Comparison of ENCODE assay signal across 32 cellular contexts in genomic region chr1:30920827-30921226, GRCh38. TPM values are rescaled to one million over a fixed set of nuclear protein-coding genes. Genes with fewer than 3 reads are reported as not detected.
DNase-seq lines count a peak whose midpoint lies in the region; ATAC-seq, FAIRE-seq and TF ChIP-seq lines count a peak whose summit lies in the region.
"Had no signal": no experiment of that assay in that cellular context is flagged by ENCODE, and none has a peak within 500 bp of the region (broad histone marks: within the 10 kb centered on the region; RNA-seq: fewer than 3 reads in every experiment).

No MANE protein-coding gene starts in this region.

- H3K27me3 Mint-ChIP-seq in MCF 10A (ENCODE audit: insufficient read depth, unreplicated experiment): no peaks in the 10 kb centered on the region
- H3K27me3 Mint-ChIP-seq: brain; stimulated activated memory B cell treated with anti-CD40 and anti-IgM and Interleukin-4, amounts not matched to agents 10 μg/mL and 1 μg/mL and 100 μg/mL, for 72 hours had no signal

- WGBS in mammary epithelial cell (ENCODE audit: low coverage, missing lambda C conversion rate): 89% methylated on average over 7 of the region's 7 CpGs

- no peaks in the 10 kb centered on the region for H3K9me3 ChIP-seq in mammary epithelial cell (replicated peaks; ENCODE audit: insufficient read depth, low read length)
- H3K9me3 ChIP-seq: A549, BLaER1, left lung had no signal

- H2AFZ ChIP-seq in mammary epithelial cell (ENCODE audit: low read depth, low read length): no peak overlapping the region

- intact Hi-C loops in mammary epithelial cell (cut with micrococcal nuclease) (no loop called here), MCF 10A (cut with micrococcal nuclease) (no loop called here)

- dilution Hi-C loops in mammary epithelial cell (cut with HindIII; ENCODE audit: low sequenced_read_pairs): no loop called here

- no peak overlapping the region for H3K27ac Mint-ChIP-seq in MCF 10A (ENCODE audit: low read depth, unreplicated experiment)
- H3K27ac Mint-ChIP-seq: activated naive CD8-positive, alpha-beta T cell treated with anti-CD3 and anti-CD28 coated beads, Interleukin-2, amount 10 ng/mL, durations not matched to agents 7 days and 5 days; brain; endodermal cell; H9; naive B cell; stimulated activated memory B cell treated with anti-CD40 and anti-IgM and Interleukin-4, amounts not matched to agents 10 μg/mL and 1 μg/mL and 100 μg/mL, for 72 hours had no signal

- no peaks in the 10 kb centered on the region for H3K36me3 ChIP-seq in mammary epithelial cell (ENCODE audit: insufficient read depth, low read length)
- H3K36me3 ChIP-seq in bronchial epithelial cell (ENCODE audit: control insufficient read depth, insufficient read depth, low read length): no peaks in the 10 kb centered on the region
- H3K36me3 ChIP-seq: BLaER1, left lung had no signal

- no peaks in the 10 kb centered on the region for H3K36me3 Mint-ChIP-seq in MCF 10A (ENCODE audit: insufficient read depth, unreplicated experiment)
- H3K36me3 Mint-ChIP-seq: activated naive CD8-positive, alpha-beta T cell treated with anti-CD3 and anti-CD28 coated beads, Interleukin-2, amount 10 ng/mL, durations not matched to agents 7 days and 5 days; brain; naive B cell; stimulated activated memory B cell treated with anti-CD40 and anti-IgM and Interleukin-4, amounts not matched to agents 10 μg/mL and 1 μg/mL and 100 μg/mL, for 72 hours had no signal

- ATAC-seq in HG03159 (IDR thresholded peaks at IDR 0.05; ENCODE audit: unreplicated experiment): no peak
- ATAC-seq in HG03378 (IDR thresholded peaks at IDR 0.05; ENCODE audit: unreplicated experiment): no peak
- ATAC-seq: A549; left lung; Right ventricle myocardium inferior; stimulated activated memory B cell treated with anti-CD40 and anti-IgM and Interleukin-4, amounts not matched to agents 10 μg/mL and 1 μg/mL and 100 μg/mL, for 72 hours had no signal

- H3K4me1 Mint-ChIP-seq in MCF 10A (ENCODE audit: insufficient read depth, unreplicated experiment): no peaks in the 10 kb centered on the region
- H3K4me1 Mint-ChIP-seq: activated naive CD8-positive, alpha-beta T cell treated with anti-CD3 and anti-CD28 coated beads, Interleukin-2, amount 10 ng/mL, durations not matched to agents 7 days and 5 days; stimulated activated memory B cell treated with anti-CD40 and anti-IgM and Interleukin-4, amounts not matched to agents 10 μg/mL and 1 μg/mL and 100 μg/mL, for 72 hours had no signal

- BruUV-seq in mammary epithelial cell (replicated peaks; lab: Mats Ljungman, UMichigan): no TSS peak
- BruUV-seq in MCF 10A (replicated peaks; lab: Mats Ljungman, UMichigan): no TSS peak

- no peaks in the 10 kb centered on the region for H4K20me1 ChIP-seq in mammary epithelial cell (ENCODE audit: insufficient read depth, low read length)
- H4K20me1 ChIP-seq: BLaER1 had no signal

- in situ Hi-C loops in mammary epithelial cell (cut with MboI; ENCODE audit: low sequenced_read_pairs in 2 of 2): no loop called here

- TF ChIP-seq CTCF in mammary epithelial cell (conservative IDR thresholded peaks at IDR 0.05 in 1 of 2, IDR thresholded peaks at IDR 0.05 in 1 of 2; ENCODE audit: extremely low read depth in 1 of 2, insufficient read depth in 1 of 2, low read depth in 1 of 2, low read length in 2 of 2) (no peak), MCF 10A (IDR thresholded peaks at IDR 0.05; ENCODE audit: unreplicated experiment) (no peak), bronchial epithelial cell (IDR thresholded peaks at IDR 0.05; ENCODE audit: insufficient read depth, low read length, severe bottlenecking) (no peak), foreskin fibroblast (IDR thresholded peaks at IDR 0.05; ENCODE audit: low read depth, low read length) (no peak)

- H3K4me3 ChIP-seq in mammary epithelial cell (replicated peaks in 1 of 3; ENCODE audit: insufficient read depth in 1 of 3, low read depth in 2 of 3, low read length in 3 of 3): no peak overlapping the region
- no peak overlapping the region for H3K4me3 ChIP-seq in bronchial epithelial cell (ENCODE audit: low read depth, low read length)
- no peak overlapping the region for H3K4me3 ChIP-seq in foreskin fibroblast (ENCODE audit: low read depth in 1 of 2, low read length in 2 of 2)
- H3K4me3 ChIP-seq: A549, BLaER1, left lung had no signal

- H3K4me2 ChIP-seq in mammary epithelial cell (ENCODE audit: insufficient read depth, low read depth, low read length): no peak overlapping the region
- H3K4me2 ChIP-seq: A549, BLaER1 had no signal

- peaks cover 3% of the 10 kb centered on the region for H3K4me1 ChIP-seq in mammary epithelial cell (ENCODE audit: insufficient read depth, low read length)
- H3K4me1 ChIP-seq: A549 had no signal

- peak; percentile 68 for DNase-seq in mammary epithelial cell
- DNase-seq in MCF 10A (ENCODE audit: unreplicated experiment): no peak
- DNase-seq in bronchial epithelial cell (ENCODE audit: low read depth): peak; percentile 71
- peak; percentile 52 to 77 for DNase-seq in foreskin fibroblast
- no peak for DNase-seq in stimulated activated CD4-positive, alpha-beta T cell treated with anti-CD3 and anti-CD28 coated beads, Interleukin-12 subunit alpha, Interleukin-12 subunit beta, amount 100 ng/mL, for 4 hours
- DNase-seq in stimulated activated CD4-positive, alpha-beta T cell treated with anti-CD3 and anti-CD28 coated beads, Interleukin-1b, Interleukin-23, amount 100 ng/mL, for 48 hours: no peak
- DNase-seq: activated CD4-positive, alpha-beta T cell treated with anti-CD3 and anti-CD28 coated beads, Interleukin-2, amount 50 U/mL, for 48 hours; activated effector memory CD4-positive, alpha-beta T cell treated with anti-CD3 and anti-CD28 coated beads, Interleukin-2, amount 50 U/mL, for 16 hours; activated naive CD8-positive, alpha-beta T cell treated with anti-CD3 and anti-CD28 coated beads, Interleukin-2, amount 10 ng/mL, durations not matched to agents 7 days and 5 days; COR-L47; cortex of kidney; DMS79; endodermal cell; H9; Kasumi-1; naive B cell; NCI-H1694 treated with DMSO at 0.1 percent for 48 hours; NCI-H2227 treated with DMSO at 0.1 percent for 48 hours; NCI-H748 treated with DMSO at 0.1 percent for 48 hours; nucleus accumbens; small intestine; stimulated activated CD4-positive, alpha-beta T cell treated with anti-CD3 and anti-CD28 coated beads, Interleukin-2, amount 100 ng/mL, for 48 hours had no signal

- H3K27ac ChIP-seq in mammary epithelial cell (ENCODE audit: insufficient read depth, low read depth, low read length): no peak overlapping the region
- H3K27ac ChIP-seq: A549, BLaER1, HL-60, left lung had no signal

- no peak overlapping the region for H3K9ac ChIP-seq in mammary epithelial cell (ENCODE audit: insufficient read depth, low read length)
- H3K9ac ChIP-seq: BLaER1 had no signal

- CTCF ChIA-PET in mammary epithelial cell (lab: Charles Lee; ENCODE audit: low non-redundant PET): interaction anchor here (0.6 kb wide), 1 partner anchor 97 kb away, joined by 3 read pairs; no protein-coding TSS in a partner anchor
- CTCF ChIA-PET in MCF 10A (lab: Yijun Ruan, JAX): interaction anchor here (0.6 to 5.1 kb wide), 6 partner anchors 8 to 202 kb away, joined by 3 to 44 read pairs (median 13); no protein-coding TSS in a partner anchor

- no peak for FAIRE-seq in bronchial epithelial cell (lab: Jason Lieb, UNC)
- FAIRE-seq: A549, small intestine, urothelium cell line had no signal

- no peaks in the 10 kb centered on the region for H3K9me3 Mint-ChIP-seq in MCF 10A (ENCODE audit: unreplicated experiment)
- H3K9me3 Mint-ChIP-seq: activated naive CD8-positive, alpha-beta T cell treated with anti-CD3 and anti-CD28 coated beads, Interleukin-2, amount 10 ng/mL, durations not matched to agents 7 days and 5 days; brain; endodermal cell; H9; naive B cell; stimulated activated memory B cell treated with anti-CD40 and anti-IgM and Interleukin-4, amounts not matched to agents 10 μg/mL and 1 μg/mL and 100 μg/mL, for 72 hours had no signal

- POLR2A ChIA-PET in MCF 10A (lab: Yijun Ruan, JAX): interaction anchor here (0.8 to 3.6 kb wide), 8 partner anchors 8 to 144 kb away, joined by 3 to 34 read pairs (median 5); no protein-coding TSS in a partner anchor

- H3K27me3 ChIP-seq in mammary epithelial cell (ENCODE audit: insufficient read depth, low read length) (no peaks in the 10 kb centered on the region), bronchial epithelial cell (ENCODE audit: control insufficient read depth, insufficient read depth, low read length) (no peaks in the 10 kb centered on the region)
- H3K27me3 ChIP-seq: BLaER1, left lung had no signal

- no peaks in the 10 kb centered on the region for H3K79me2 ChIP-seq in mammary epithelial cell (ENCODE audit: insufficient read depth, low read length)

- H3K4me3 Mint-ChIP-seq in MCF 10A (ENCODE audit: unreplicated experiment): no peak overlapping the region
- H3K4me3 Mint-ChIP-seq: activated naive CD8-positive, alpha-beta T cell treated with anti-CD3 and anti-CD28 coated beads, Interleukin-2, amount 10 ng/mL, durations not matched to agents 7 days and 5 days; brain; endodermal cell; H9; naive B cell; stimulated activated memory B cell treated with anti-CD40 and anti-IgM and Interleukin-4, amounts not matched to agents 10 μg/mL and 1 μg/mL and 100 μg/mL, for 72 hours had no signal

RNA-seq across cellular contexts. Expression of gene SDC3, which starts 12.3 kb away (rescaled TPM):
- total RNA-seq in mammary epithelial cell: 10 to 100 TPM; 23.4 to 63.2 TPM
- polyA plus RNA-seq in mammary epithelial cell: 6.1 TPM
- polyA minus RNA-seq in mammary epithelial cell: 16.8 TPM
- total RNA-seq in MCF 10A (2022): 21.7 and 25.5 TPM in 2 replicates
- 2.4 and 4.7 TPM in 2 replicates for total RNA-seq in bronchial epithelial cell

Comparison
In these comparisons a context has a peak if more than half of its experiments do, and no peak if none do; other contexts are left out.
1. DNase-seq: peak in mammary epithelial cell (single experiment), bronchial epithelial cell (single experiment) and foreskin fibroblast (2 of 2); none in MCF 10A (single experiment), stimulated activated CD4-positive, alpha-beta T cell treated with anti-CD3 and anti-CD28 coated beads, Interleukin-12 subunit alpha, Interleukin-12 subunit beta, amount 100 ng/mL, for 4 hours (single experiment) and stimulated activated CD4-positive, alpha-beta T cell treated with anti-CD3 and anti-CD28 coated beads, Interleukin-1b, Interleukin-23, amount 100 ng/mL, for 48 hours (single experiment).